8 cellular contexts compared by ENCODE assay signal in the genomic region with DNA sequence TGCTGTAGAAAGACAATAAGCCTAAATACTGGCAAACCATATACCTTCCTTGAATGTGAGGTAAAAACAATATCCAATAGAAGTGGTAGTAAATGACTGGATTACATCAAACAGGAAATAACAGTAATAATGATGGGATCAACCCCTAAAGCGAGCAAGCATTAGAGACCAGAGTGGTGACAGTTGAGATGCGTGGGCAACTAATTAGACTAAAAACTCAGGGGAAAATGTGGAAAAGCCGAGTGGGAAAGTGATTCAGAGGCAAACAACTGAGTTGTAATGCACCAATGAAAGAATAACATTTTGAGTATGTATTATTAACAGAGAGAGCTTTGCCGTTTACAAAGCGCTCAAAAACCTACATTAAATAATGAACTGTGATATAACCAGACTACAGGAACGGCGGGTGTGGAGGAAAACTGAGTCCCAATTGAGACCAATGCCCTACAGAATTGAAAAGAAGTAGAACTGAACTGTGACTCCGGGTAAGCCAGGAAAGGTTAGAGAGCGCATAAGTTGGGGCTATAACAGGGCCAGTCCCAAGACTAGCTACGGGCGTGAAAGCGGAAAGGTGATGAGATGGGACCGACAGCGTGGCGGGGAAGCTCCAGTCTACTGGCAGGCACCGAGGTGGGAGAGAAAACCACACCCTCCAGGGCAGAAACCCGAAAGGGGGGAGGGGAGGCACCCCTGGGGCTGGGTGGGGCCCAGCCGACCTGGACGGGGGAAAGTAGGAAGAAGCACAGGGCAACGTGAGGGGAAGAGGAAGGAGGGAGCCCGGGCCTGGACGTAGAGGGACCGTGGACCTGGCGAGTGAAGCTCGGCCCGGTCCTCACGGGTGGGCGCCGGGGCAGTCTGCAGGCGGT. TPM values are rescaled to one million over a fixed set of nuclear protein-coding genes. Genes with fewer than 3 reads are reported as not detected.
A peak's percentile ranks its signal among the peaks of the same experiment; 100 is the strongest.
DNase-seq lines count a peak whose midpoint lies in the region; ATAC-seq and TF ChIP-seq lines count a peak whose summit lies in the region.

No MANE protein-coding gene starts in this region.

- peaks cover 22 to 37% (median 33%) of the 10 kb centered on the region in 4 donors for H3K4me1 Mint-ChIP-seq in naive thymus-derived CD8-positive, alpha-beta T cell

- H3K4me3 Mint-ChIP-seq in naive thymus-derived CD8-positive, alpha-beta T cell, result peak overlapping the region; percentile 95 to 100 (median 98)

- TF ChIP-seq CTCF in epithelial cell of esophagus (IDR thresholded peaks at IDR 0.05; ENCODE audit: insufficient read depth, low read depth, low read length, missing control alignments), result no peak

- POLR2A ChIA-PET in naive thymus-derived CD8-positive, alpha-beta T cell (lab: Charles Lee), result interaction anchor here (0.6 to 2.0 kb wide), 9 partner anchors 13 to 758 kb away, joined by 3 to 8 read pairs (median 4); partner anchors contain the start of genes DCAF12, GALT, MYORG and UBAP1

- peak; percentile 7 to 77 (median 29) for DNase-seq in NCI-H1417 (lab: John Stamatoyannopoulos, UW)
- DNase-seq in NCI-H1417 treated with DMSO at 0.1 percent for 48 hours (lab: John Stamatoyannopoulos, UW), result no peak
- DNase-seq in NCI-H460 (ENCODE audit: extremely low read depth, low read depth), result peak; percentile 13
- DNase-seq in activated CD8-positive, alpha-beta memory T cell treated with anti-CD3 and anti-CD28 coated beads for 1 hour (ENCODE audit: extremely low read depth in 1 of 2, low read depth in 1 of 2), result peak; percentile 7 to 19
- DNase-seq in epithelial cell of esophagus (ENCODE audit: low read depth), result peak; percentile 42
- peak in 8 of 10 donors; percentile 19 to 71 (median 38) for DNase-seq in naive thymus-derived CD8-positive, alpha-beta T cell
- peak; percentile 34 for DNase-seq in stimulated activated naive CD4-positive, alpha-beta T cell treated with Interleukin-2 at 50 U/mL for 16 hours (lab: John Stamatoyannopoulos, UW)

- peaks cover 0 to 2% (median 0%) of the 10 kb centered on the region in 5 donors for H3K27me3 Mint-ChIP-seq in naive thymus-derived CD8-positive, alpha-beta T cell

- H3K36me3 Mint-ChIP-seq in naive thymus-derived CD8-positive, alpha-beta T cell, result peaks cover 0 to 6% (median 0%) of the 10 kb centered on the region in 3 donors

- H3K4me3 ChIP-seq in epithelial cell of esophagus (ENCODE audit: low read length), result peak overlapping the region; percentile 95

- ATAC-seq in HG02943 (IDR thresholded peaks at IDR 0.05; ENCODE audit: low read depth, unreplicated experiment), result peak; percentile 26
- ATAC-seq in naive thymus-derived CD8-positive, alpha-beta T cell, result peak; percentile 15 to 17

- no peaks in the 10 kb centered on the region for H3K9me3 Mint-ChIP-seq in naive thymus-derived CD8-positive, alpha-beta T cell

- peak overlapping the region; percentile 94 to 100 (median 99) for H3K27ac Mint-ChIP-seq in naive thymus-derived CD8-positive, alpha-beta T cell

RNA-seq across cellular contexts. Expression of gene UBAP2, which starts 0.6 kb away (rescaled TPM):
- 12.7 and 13.6 TPM in 2 replicates for total RNA-seq in NCI-H460 (2014; rRNA removed; shearing (Covaris generic))
- 17.1 and 20.5 TPM in 2 replicates for polyA plus RNA-seq in NCI-H460 (2014; cell fraction: nucleus; rRNA removed)
- total RNA-seq in naive thymus-derived CD8-positive, alpha-beta T cell, result 10 to 100 TPM; 38.4 to 39.5 TPM
- 10 to 100 TPM in 2 of 3 donors, 1 to 10 TPM in 1; 7.1 to 16.7 (median 14.9) TPM for polyA plus RNA-seq in naive thymus-derived CD8-positive, alpha-beta T cell
